Comparison of ENCODE assay signal across 1 cellular context in the genomic region with DNA sequence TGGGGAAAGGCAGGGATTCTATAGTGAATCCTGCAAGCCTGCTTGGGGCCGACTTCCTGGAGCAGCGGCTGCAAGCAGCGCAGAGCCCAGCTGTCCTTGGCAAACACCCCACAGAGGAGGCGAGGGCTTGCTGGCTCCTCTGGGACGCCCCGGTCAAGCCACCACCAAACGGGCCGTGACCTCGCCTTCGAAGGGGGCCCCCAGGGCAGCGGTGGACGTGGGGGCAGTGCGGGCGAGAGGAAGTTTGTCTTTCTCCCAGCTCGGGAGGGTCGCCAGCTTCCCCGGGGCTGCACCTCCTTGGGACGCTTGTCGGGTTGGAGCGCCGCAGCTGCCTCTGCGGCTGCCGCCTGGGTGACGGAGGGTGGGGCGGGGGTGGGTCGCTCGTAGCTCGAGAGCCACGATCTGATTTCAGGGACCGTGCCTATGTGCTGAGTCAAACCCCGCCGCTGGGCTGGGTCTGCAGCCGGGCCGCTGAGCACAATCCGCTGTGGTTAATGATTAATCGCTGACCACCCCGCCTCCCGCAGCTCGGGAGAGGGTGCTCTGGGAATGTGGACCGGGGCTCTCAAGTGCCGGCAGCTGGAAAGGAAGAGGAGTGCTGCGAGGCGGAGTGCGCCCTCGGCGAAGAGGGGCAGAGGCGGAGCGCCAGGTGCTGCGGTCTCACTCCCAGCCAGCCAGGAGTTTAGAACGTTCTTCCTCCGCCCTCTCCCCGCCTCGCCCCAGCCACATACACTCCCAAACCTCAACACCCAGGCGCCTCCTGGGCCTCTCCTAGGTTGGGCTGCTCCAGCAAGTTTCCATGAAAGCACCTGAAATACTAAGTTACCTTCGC.
TF ChIP-seq lines count a peak whose summit lies in the region.

A gene (plus strand): TSS at position 726 of the 832 bp plus-strand sequence.

TF ChIP-seq in HepG2, 621 proteins besides CTCF, POLR2A, EP300 and RAD21 (continued from another document and continues in another):
- TF ChIP-seq, protein P1, sequence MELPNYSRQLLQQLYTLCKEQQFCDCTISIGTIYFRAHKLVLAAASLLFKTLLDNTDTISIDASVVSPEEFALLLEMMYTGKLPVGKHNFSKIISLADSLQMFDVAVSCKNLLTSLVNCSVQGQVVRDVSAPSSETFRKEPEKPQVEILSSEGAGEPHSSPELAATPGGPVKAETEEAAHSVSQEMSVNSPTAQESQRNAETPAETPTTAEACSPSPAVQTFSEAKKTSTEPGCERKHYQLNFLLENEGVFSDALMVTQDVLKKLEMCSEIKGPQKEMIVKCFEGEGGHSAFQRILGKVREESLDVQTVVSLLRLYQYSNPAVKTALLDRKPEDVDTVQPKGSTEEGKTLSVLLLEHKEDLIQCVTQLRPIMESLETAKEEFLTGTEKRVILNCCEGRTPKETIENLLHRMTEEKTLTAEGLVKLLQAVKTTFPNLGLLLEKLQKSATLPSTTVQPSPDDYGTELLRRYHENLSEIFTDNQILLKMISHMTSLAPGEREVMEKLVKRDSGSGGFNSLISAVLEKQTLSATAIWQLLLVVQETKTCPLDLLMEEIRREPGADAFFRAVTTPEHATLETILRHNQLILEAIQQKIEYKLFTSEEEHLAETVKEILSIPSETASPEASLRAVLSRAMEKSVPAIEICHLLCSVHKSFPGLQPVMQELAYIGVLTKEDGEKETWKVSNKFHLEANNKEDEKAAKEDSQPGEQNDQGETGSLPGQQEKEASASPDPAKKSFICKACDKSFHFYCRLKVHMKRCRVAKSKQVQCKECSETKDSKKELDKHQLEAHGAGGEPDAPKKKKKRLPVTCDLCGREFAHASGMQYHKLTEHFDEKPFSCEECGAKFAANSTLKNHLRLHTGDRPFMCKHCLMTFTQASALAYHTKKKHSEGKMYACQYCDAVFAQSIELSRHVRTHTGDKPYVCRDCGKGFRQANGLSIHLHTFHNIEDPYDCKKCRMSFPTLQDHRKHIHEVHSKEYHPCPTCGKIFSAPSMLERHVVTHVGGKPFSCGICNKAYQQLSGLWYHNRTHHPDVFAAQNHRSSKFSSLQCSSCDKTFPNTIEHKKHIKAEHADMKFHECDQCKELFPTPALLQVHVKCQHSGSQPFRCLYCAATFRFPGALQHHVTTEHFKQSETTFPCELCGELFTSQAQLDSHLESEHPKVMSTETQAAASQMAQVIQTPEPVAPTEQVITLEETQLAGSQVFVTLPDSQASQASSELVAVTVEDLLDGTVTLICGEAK (IDR thresholded peaks at IDR 0.05) = no peak
- TF ChIP-seq, protein P1 (CRISPR knock-in tag; IDR thresholded peaks at IDR 0.05) = peak; percentile 53; the same call in 1 of the 2 replicates
- TF ChIP-seq ZNF274 (CRISPR knock-in tag; IDR thresholded peaks at IDR 0.05) = no peak
- no peak for TF ChIP-seq NFE2L1 (CRISPR knock-in tag; IDR thresholded peaks at IDR 0.05; ENCODE audit: borderline replicate concordance)
- TF ChIP-seq ZNF7 (CRISPR knock-in tag; IDR thresholded peaks at IDR 0.05) = 0 out of 2 replicates have a peak, but pooled peaks have one; percentile 33
- no peak for TF ChIP-seq ZNF235 (CRISPR knock-in tag; IDR thresholded peaks at IDR 0.05; ENCODE audit: borderline replicate concordance)
- peak; percentile 95 for TF ChIP-seq ZNF782 (CRISPR knock-in tag; IDR thresholded peaks at IDR 0.05; ENCODE audit: borderline replicate concordance)
- peak; percentile 99 for TF ChIP-seq GFI1 (CRISPR knock-in tag; IDR thresholded peaks at IDR 0.05; ENCODE audit: borderline replicate concordance)
- no peak for TF ChIP-seq ZNF557 (CRISPR knock-in tag; IDR thresholded peaks at IDR 0.05)
- peak; percentile 70 for TF ChIP-seq IRF2 (CRISPR knock-in tag; IDR thresholded peaks at IDR 0.05)
- no peak for TF ChIP-seq NPAS2 (CRISPR knock-in tag; IDR thresholded peaks at IDR 0.05; ENCODE audit: borderline replicate concordance)
- TF ChIP-seq, protein P2, sequence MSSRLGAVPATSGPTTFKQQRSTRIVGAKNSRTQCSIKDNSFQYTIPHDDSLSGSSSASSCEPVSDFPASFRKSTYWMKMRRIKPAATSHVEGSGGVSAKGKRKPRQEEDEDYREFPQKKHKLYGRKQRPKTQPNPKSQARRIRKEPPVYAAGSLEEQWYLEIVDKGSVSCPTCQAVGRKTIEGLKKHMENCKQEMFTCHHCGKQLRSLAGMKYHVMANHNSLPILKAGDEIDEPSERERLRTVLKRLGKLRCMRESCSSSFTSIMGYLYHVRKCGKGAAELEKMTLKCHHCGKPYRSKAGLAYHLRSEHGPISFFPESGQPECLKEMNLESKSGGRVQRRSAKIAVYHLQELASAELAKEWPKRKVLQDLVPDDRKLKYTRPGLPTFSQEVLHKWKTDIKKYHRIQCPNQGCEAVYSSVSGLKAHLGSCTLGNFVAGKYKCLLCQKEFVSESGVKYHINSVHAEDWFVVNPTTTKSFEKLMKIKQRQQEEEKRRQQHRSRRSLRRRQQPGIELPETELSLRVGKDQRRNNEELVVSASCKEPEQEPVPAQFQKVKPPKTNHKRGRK (CRISPR knock-in tag; IDR thresholded peaks at IDR 0.05) = no peak
- TF ChIP-seq, protein P3, sequence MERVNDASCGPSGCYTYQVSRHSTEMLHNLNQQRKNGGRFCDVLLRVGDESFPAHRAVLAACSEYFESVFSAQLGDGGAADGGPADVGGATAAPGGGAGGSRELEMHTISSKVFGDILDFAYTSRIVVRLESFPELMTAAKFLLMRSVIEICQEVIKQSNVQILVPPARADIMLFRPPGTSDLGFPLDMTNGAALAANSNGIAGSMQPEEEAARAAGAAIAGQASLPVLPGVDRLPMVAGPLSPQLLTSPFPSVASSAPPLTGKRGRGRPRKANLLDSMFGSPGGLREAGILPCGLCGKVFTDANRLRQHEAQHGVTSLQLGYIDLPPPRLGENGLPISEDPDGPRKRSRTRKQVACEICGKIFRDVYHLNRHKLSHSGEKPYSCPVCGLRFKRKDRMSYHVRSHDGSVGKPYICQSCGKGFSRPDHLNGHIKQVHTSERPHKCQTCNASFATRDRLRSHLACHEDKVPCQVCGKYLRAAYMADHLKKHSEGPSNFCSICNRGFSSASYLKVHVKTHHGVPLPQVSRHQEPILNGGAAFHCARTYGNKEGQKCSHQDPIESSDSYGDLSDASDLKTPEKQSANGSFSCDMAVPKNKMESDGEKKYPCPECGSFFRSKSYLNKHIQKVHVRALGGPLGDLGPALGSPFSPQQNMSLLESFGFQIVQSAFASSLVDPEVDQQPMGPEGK (CRISPR knock-in tag; IDR thresholded peaks at IDR 0.05) = peak; percentile 94
- TF ChIP-seq, protein P4, sequence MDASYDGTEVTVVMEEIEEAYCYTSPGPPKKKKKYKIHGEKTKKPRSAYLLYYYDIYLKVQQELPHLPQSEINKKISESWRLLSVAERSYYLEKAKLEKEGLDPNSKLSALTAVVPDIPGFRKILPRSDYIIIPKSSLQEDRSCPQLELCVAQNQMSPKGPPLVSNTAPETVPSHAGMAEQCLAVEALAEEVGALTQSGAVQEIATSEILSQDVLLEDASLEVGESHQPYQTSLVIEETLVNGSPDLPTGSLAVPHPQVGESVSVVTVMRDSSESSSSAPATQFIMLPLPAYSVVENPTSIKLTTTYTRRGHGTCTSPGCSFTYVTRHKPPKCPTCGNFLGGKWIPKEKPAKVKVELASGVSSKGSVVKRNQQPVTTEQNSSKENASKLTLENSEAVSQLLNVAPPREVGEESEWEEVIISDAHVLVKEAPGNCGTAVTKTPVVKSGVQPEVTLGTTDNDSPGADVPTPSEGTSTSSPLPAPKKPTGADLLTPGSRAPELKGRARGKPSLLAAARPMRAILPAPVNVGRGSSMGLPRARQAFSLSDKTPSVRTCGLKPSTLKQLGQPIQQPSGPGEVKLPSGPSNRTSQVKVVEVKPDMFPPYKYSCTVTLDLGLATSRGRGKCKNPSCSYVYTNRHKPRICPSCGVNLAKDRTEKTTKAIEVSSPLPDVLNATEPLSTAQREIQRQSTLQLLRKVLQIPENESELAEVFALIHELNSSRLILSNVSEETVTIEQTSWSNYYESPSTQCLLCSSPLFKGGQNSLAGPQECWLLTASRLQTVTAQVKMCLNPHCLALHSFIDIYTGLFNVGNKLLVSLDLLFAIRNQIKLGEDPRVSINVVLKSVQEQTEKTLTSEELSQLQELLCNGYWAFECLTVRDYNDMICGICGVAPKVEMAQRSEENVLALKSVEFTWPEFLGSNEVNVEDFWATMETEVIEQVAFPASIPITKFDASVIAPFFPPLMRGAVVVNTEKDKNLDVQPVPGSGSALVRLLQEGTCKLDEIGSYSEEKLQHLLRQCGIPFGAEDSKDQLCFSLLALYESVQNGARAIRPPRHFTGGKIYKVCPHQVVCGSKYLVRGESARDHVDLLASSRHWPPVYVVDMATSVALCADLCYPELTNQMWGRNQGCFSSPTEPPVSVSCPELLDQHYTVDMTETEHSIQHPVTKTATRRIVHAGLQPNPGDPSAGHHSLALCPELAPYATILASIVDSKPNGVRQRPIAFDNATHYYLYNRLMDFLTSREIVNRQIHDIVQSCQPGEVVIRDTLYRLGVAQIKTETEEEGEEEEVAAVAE (CRISPR knock-in tag; IDR thresholded peaks at IDR 0.05; ENCODE audit: borderline replicate concordance) = no peak
- TF ChIP-seq ETV5 (CRISPR knock-in tag; IDR thresholded peaks at IDR 0.05; ENCODE audit: borderline replicate concordance) = no peak
- 0 out of 2 replicates have a peak, but pooled peaks have one; percentile 36 for TF ChIP-seq ZNF572 (CRISPR knock-in tag; IDR thresholded peaks at IDR 0.05)
- TF ChIP-seq ZNF614 (CRISPR knock-in tag; IDR thresholded peaks at IDR 0.05; ENCODE audit: borderline replicate concordance) = no peak
- TF ChIP-seq, protein P5, sequence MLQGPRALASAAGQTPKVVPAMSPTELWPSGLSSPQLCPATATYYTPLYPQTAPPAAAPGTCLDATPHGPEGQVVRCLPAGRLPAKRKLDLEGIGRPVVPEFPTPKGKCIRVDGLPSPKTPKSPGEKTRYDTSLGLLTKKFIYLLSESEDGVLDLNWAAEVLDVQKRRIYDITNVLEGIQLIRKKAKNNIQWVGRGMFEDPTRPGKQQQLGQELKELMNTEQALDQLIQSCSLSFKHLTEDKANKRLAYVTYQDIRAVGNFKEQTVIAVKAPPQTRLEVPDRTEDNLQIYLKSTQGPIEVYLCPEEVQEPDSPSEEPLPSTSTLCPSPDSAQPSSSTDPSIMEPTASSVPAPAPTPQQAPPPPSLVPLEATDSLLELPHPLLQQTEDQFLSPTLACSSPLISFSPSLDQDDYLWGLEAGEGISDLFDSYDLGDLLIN (CRISPR knock-in tag; IDR thresholded peaks at IDR 0.05; ENCODE audit: borderline replicate concordance) = no peak
- TF ChIP-seq, protein P6, sequence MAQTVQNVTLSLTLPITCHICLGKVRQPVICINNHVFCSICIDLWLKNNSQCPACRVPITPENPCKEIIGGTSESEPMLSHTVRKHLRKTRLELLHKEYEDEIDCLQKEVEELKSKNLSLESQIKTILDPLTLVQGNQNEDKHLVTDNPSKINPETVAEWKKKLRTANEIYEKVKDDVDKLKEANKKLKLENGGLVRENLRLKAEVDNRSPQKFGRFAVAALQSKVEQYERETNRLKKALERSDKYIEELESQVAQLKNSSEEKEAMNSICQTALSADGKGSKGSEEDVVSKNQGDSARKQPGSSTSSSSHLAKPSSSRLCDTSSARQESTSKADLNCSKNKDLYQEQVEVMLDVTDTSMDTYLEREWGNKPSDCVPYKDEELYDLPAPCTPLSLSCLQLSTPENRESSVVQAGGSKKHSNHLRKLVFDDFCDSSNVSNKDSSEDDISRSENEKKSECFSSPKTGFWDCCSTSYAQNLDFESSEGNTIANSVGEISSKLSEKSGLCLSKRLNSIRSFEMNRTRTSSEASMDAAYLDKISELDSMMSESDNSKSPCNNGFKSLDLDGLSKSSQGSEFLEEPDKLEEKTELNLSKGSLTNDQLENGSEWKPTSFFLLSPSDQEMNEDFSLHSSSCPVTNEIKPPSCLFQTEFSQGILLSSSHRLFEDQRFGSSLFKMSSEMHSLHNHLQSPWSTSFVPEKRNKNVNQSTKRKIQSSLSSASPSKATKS (CRISPR knock-in tag; IDR thresholded peaks at IDR 0.05) = no peak
- TF ChIP-seq ZNF207 (IDR thresholded peaks at IDR 0.05; ENCODE audit: borderline replicate concordance) = no peak
- TF ChIP-seq ATRX (CRISPR knock-in tag; IDR thresholded peaks at IDR 0.05; ENCODE audit: borderline replicate concordance) = no peak
- no peak for TF ChIP-seq HNRNPK (IDR thresholded peaks at IDR 0.05; ENCODE audit: low read depth, low read length, poor library complexity, severe bottlenecking)
- TF ChIP-seq, protein P7, sequence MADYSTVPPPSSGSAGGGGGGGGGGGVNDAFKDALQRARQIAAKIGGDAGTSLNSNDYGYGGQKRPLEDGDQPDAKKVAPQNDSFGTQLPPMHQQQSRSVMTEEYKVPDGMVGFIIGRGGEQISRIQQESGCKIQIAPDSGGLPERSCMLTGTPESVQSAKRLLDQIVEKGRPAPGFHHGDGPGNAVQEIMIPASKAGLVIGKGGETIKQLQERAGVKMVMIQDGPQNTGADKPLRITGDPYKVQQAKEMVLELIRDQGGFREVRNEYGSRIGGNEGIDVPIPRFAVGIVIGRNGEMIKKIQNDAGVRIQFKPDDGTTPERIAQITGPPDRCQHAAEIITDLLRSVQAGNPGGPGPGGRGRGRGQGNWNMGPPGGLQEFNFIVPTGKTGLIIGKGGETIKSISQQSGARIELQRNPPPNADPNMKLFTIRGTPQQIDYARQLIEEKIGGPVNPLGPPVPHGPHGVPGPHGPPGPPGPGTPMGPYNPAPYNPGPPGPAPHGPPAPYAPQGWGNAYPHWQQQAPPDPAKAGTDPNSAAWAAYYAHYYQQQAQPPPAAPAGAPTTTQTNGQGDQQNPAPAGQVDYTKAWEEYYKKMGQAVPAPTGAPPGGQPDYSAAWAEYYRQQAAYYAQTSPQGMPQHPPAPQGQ (CRISPR knock-in tag; IDR thresholded peaks at IDR 0.05; ENCODE audit: borderline replicate concordance) = no peak
- TF ChIP-seq ZNF382 (CRISPR knock-in tag; IDR thresholded peaks at IDR 0.05; ENCODE audit: borderline replicate concordance) = no peak
- no peak for TF ChIP-seq RFX5 (IDR thresholded peaks at IDR 0.05; ENCODE audit: low read depth, low read length)
- TF ChIP-seq ZNF263 (CRISPR knock-in tag; IDR thresholded peaks at IDR 0.05) = peak; percentile 98
- no peak; the same call in 1 of the 2 replicates for TF ChIP-seq ZNF878 (CRISPR knock-in tag; IDR thresholded peaks at IDR 0.05)
- TF ChIP-seq ZBTB38 (CRISPR knock-in tag; IDR thresholded peaks at IDR 0.05) = no peak
- TF ChIP-seq MED1 (CRISPR knock-in tag; IDR thresholded peaks at IDR 0.05) = no peak
